ENCODE assay signal across 9 cellular contexts in the genomic region with DNA sequence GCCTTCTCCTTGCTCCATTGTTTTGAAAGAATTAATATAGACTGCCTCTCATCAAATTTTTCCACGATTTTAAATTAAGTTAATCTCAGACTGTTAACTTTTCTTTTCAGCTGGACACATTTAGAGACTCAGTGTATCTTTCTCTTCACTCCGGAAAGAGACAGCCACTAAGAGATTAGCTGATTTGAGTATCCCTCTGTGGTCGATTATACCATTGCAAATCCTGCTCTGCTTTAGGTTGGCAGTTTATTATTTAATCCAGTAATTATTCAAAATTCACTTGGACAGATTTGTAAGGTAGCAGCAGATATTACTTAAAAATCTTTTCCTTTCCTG. TPM values are rescaled to one million over a fixed set of nuclear protein-coding genes. Genes with fewer than 3 reads are reported as not detected.
A peak's percentile ranks its signal among the peaks of the same experiment; 100 is the strongest.
DNase-seq lines count a peak whose midpoint lies in the region; ATAC-seq, FAIRE-seq and TF ChIP-seq lines count a peak whose summit lies in the region.
"Had no signal": no experiment of that assay in that cellular context is flagged by ENCODE, and none has a peak within 500 bp of the region (broad histone marks: within the 10 kb centered on the region; RNA-seq: fewer than 3 reads in every experiment).

No MANE protein-coding gene starts in this region.

- no peak for TF ChIP-seq POLR2A in testis (IDR thresholded peaks at IDR 0.05)

- H3K36me3 ChIP-seq in testis (ENCODE audit: low read depth, missing control alignments): no peaks in the 10 kb centered on the region

- no peak for ATAC-seq in activated naive CD4-positive, alpha-beta T cell treated with anti-CD3 and anti-CD28 coated beads, Interleukin-2, amount 50 U/mL, for 72 hours
- ATAC-seq in HG02970 (IDR thresholded peaks at IDR 0.05; ENCODE audit: low FRiP score, unreplicated experiment): no peak

- H3K4me1 ChIP-seq in testis: peaks cover 9% of the 10 kb centered on the region

- FAIRE-seq in islet of Langerhans (lab: Jason Lieb, UNC): peak; percentile 71
- FAIRE-seq: G401.6 had no signal

- no peaks in the 10 kb centered on the region for H3K27me3 Mint-ChIP-seq in activated CD4-positive, alpha-beta T cell treated with anti-CD3 and anti-CD28 coated beads, Interleukin-2, amount 10 ng/mL, durations not matched to agents 24 days and 14 days

- peak overlapping the region; percentile 100 for H3K27ac Mint-ChIP-seq in activated CD4-positive, alpha-beta T cell treated with anti-CD3 and anti-CD28 coated beads, Interleukin-2, amount 10 ng/mL, durations not matched to agents 24 days and 14 days
- peak overlapping the region; percentile 94 to 100 for H3K27ac Mint-ChIP-seq in activated naive CD4-positive, alpha-beta T cell treated with anti-CD3 and anti-CD28 coated beads, Interleukin-2, amount 50 U/mL, for 72 hours

- no peaks in the 10 kb centered on the region for H3K9me3 Mint-ChIP-seq in activated CD4-positive, alpha-beta T cell treated with anti-CD3 and anti-CD28 coated beads, Interleukin-2, amount 10 ng/mL, durations not matched to agents 24 days and 14 days
- no peaks in the 10 kb centered on the region for H3K9me3 Mint-ChIP-seq in activated naive CD4-positive, alpha-beta T cell treated with anti-CD3 and anti-CD28 coated beads, Interleukin-2, amount 50 U/mL, for 72 hours

- peak overlapping the region; percentile 97 to 98 for H3K27ac ChIP-seq in testis

- H3K4me3 Mint-ChIP-seq in activated CD4-positive, alpha-beta T cell treated with anti-CD3 and anti-CD28 coated beads, Interleukin-2, amount 10 ng/mL, durations not matched to agents 24 days and 14 days: peak overlapping the region; percentile 94

- no peak for TF ChIP-seq CTCF in testis (IDR thresholded peaks at IDR 0.05)

- no peak for DNase-seq in activated CD4-positive, alpha-beta T cell treated with anti-CD3 and anti-CD28 coated beads, Interleukin-2, amount 10 ng/mL, durations not matched to agents 24 days and 14 days
- DNase-seq in activated CD4-positive, alpha-beta T cell treated with anti-CD3 and anti-CD28 coated beads, Interleukin-2, amount 50 U/mL, for 48 hours: no peak
- no peak for DNase-seq in activated naive CD4-positive, alpha-beta T cell treated with anti-CD3 and anti-CD28 coated beads, Interleukin-2, amount 50 U/mL, for 72 hours (ENCODE audit: low spot score in 2 of 2)
- no peak for DNase-seq in testis
- DNase-seq in NCI-H2196 (lab: John Stamatoyannopoulos, UW; ENCODE audit: unreplicated experiment): no peak
- DNase-seq in stimulated activated CD4-positive, alpha-beta T cell treated with anti-CD3 and anti-CD28 coated beads, Interleukin-2, amount 100 ng/mL, for 48 hours: no peak

- no peaks in the 10 kb centered on the region for H3K9me3 ChIP-seq in testis

- peak overlapping the region; percentile 90 to 97 for H3K4me3 ChIP-seq in testis

- H3K36me3 Mint-ChIP-seq in activated CD4-positive, alpha-beta T cell treated with anti-CD3 and anti-CD28 coated beads, Interleukin-2, amount 10 ng/mL, durations not matched to agents 24 days and 14 days (ENCODE audit: low read depth): peaks cover 10% of the 10 kb centered on the region
- peaks cover 17 to 22% of the 10 kb centered on the region in 2 donors for H3K36me3 Mint-ChIP-seq in activated naive CD4-positive, alpha-beta T cell treated with anti-CD3 and anti-CD28 coated beads, Interleukin-2, amount 50 U/mL, for 72 hours

- 0% methylated on average over 3 of the region's 3 CpGs for WGBS in testis, 2 donors

- no peaks in the 10 kb centered on the region for H3K27me3 ChIP-seq in testis

- peaks cover 15% of the 10 kb centered on the region for H3K4me1 Mint-ChIP-seq in activated CD4-positive, alpha-beta T cell treated with anti-CD3 and anti-CD28 coated beads, Interleukin-2, amount 10 ng/mL, durations not matched to agents 24 days and 14 days

- intact Hi-C loops in activated CD4-positive, alpha-beta T cell treated with anti-CD3 and anti-CD28 coated beads, Interleukin-2, amount 10 ng/mL, durations not matched to agents 24 days and 14 days (cut with micrococcal nuclease): loop anchor here (1.0 kb wide), 3 partner anchors 30 to 76 kb away; a partner anchor contains a TSS
- intact Hi-C loops in testis (cut with DNase I; ENCODE audit: low total_unique reads): no loop called here

RNA-seq across cellular contexts. Expression of a gene that starts 0.6 kb away (rescaled TPM):
- 27.0 and 28.3 TPM in 2 replicates for total RNA-seq in activated CD4-positive, alpha-beta T cell treated with anti-CD3 and anti-CD28 coated beads, Interleukin-2, amount 10 ng/mL, durations not matched to agents 24 days and 14 days
- 10 to 100 TPM; 17.2 to 28.2 TPM for total RNA-seq in activated naive CD4-positive, alpha-beta T cell treated with anti-CD3 and anti-CD28 coated beads, Interleukin-2, amount 50 U/mL, for 72 hours
- total RNA-seq in testis: 10 to 100 TPM; 35.7 to 39.1 TPM
- 28.9 TPM for polyA plus RNA-seq in testis (ENCODE audit: insufficient read depth, low read depth, low replicate concordance)

RNA-seq across cellular contexts. Expression of a gene that starts 29.2 kb away (rescaled TPM):
- 0.82 and 1.1 TPM in 2 replicates for total RNA-seq in activated CD4-positive, alpha-beta T cell treated with anti-CD3 and anti-CD28 coated beads, Interleukin-2, amount 10 ng/mL, durations not matched to agents 24 days and 14 days
- total RNA-seq in activated naive CD4-positive, alpha-beta T cell treated with anti-CD3 and anti-CD28 coated beads, Interleukin-2, amount 50 U/mL, for 72 hours: 1 to 10 TPM; 1.5 to 2.8 TPM
- total RNA-seq in testis: 10 to 100 TPM; 14.8 to 17.7 TPM
- 6.1 TPM for polyA plus RNA-seq in testis (ENCODE audit: insufficient read depth, low read depth, low replicate concordance)

RNA-seq across cellular contexts. Expression of a gene that starts 48.0 kb away (rescaled TPM):
- 21.4 and 23.5 TPM in 2 replicates for total RNA-seq in activated CD4-positive, alpha-beta T cell treated with anti-CD3 and anti-CD28 coated beads, Interleukin-2, amount 10 ng/mL, durations not matched to agents 24 days and 14 days
- total RNA-seq in activated naive CD4-positive, alpha-beta T cell treated with anti-CD3 and anti-CD28 coated beads, Interleukin-2, amount 50 U/mL, for 72 hours: 10 to 100 TPM; 11.6 to 31.0 TPM
- 10 to 100 TPM; 16.4 to 19.6 TPM for total RNA-seq in testis
- polyA plus RNA-seq in testis (ENCODE audit: insufficient read depth, low read depth, low replicate concordance): 14.0 TPM

RNA-seq across cellular contexts. Expression of a gene that starts 48.1 kb away (rescaled TPM):
- total RNA-seq in activated CD4-positive, alpha-beta T cell treated with anti-CD3 and anti-CD28 coated beads, Interleukin-2, amount 10 ng/mL, durations not matched to agents 24 days and 14 days: 23.0 and 29.1 TPM in 2 replicates
- 10 to 100 TPM; 12.6 to 22.5 TPM for total RNA-seq in activated naive CD4-positive, alpha-beta T cell treated with anti-CD3 and anti-CD28 coated beads, Interleukin-2, amount 50 U/mL, for 72 hours
- 10 to 100 TPM in 1 of 2 donors, 1 to 10 TPM in 1; 9.7 to 11.0 TPM for total RNA-seq in testis
- polyA plus RNA-seq in testis (ENCODE audit: insufficient read depth, low read depth, low replicate concordance): 3.0 TPM
